In the genomic region with DNA sequence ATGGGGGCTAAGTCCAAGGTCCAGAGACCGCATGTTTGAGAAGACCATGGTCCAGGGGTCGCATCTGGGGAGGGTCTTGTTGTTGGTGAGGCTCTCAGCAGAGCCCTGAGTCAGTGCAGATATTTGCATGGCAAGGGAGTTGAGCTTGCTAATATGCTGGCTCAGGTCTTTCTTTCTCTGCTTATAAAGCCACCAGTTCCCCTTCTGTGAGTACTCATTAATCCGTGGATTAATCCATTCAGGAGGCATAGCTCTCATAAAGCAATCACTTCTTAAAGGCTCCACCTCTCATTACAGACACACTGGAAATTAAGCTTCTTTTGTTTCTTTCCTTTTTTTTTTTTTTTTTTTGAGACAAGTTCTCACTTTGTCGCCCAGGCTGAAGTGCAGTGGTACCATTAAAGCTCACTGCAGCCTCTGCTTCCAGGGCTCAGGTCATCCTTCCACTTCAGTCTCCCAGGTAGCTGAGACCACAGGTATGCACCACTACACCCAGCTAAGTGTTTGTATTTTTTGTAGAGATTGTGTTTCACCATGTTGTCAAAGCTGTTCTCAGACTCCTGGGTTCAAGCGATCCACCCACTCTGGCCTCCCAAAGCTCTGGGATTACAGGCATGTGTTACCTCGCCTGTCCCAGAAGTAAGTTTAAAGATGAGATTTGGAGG, we compare ENCODE assay signal across 16 cellular contexts.
DNase-seq lines count a peak whose midpoint lies in the region; ATAC-seq and TF ChIP-seq lines count a peak whose summit lies in the region.
"Had no signal": no experiment of that assay in that cellular context is flagged by ENCODE, and none has a peak within 500 bp of the region (broad histone marks: within the 10 kb centered on the region; RNA-seq: fewer than 3 reads in every experiment).

No MANE protein-coding gene starts in this region.

- ATAC-seq in HG03378 (IDR thresholded peaks at IDR 0.05; ENCODE audit: unreplicated experiment) (no peak), HG03521 (IDR thresholded peaks at IDR 0.05; ENCODE audit: unreplicated experiment) (no peak)
- ATAC-seq: CD8-positive, alpha-beta T cell; Right ventricle myocardium inferior; T-helper 17 cell had no signal

- peaks cover 2% of the 10 kb centered on the region for H3K9me3 Mint-ChIP-seq in neural progenitor cell

- no peaks in the 10 kb centered on the region for H3K36me3 ChIP-seq in neural progenitor cell
- no peaks in the 10 kb centered on the region for H3K36me3 ChIP-seq in ascending aorta
- H3K36me3 ChIP-seq: BLaER1 treated with 17β-estradiol and CSF1 and Interleukin-3, amounts not matched to agents 10 nM and 100 nM; Peyer's patch had no signal

- no peak overlapping the region for H3K4me3 Mint-ChIP-seq in neural progenitor cell
- H3K4me3 Mint-ChIP-seq: CD8-positive, alpha-beta T cell; IgD-negative memory B cell; T-helper 17 cell had no signal

- H3K4me1 ChIP-seq in neural progenitor cell (peaks cover 6% of the 10 kb centered on the region), ascending aorta (no peaks in the 10 kb centered on the region)
- H3K4me1 ChIP-seq: Peyer's patch had no signal

- H3K4me1 Mint-ChIP-seq in neural progenitor cell: peaks cover 3% of the 10 kb centered on the region
- H3K4me1 Mint-ChIP-seq: IgD-negative memory B cell, T-helper 17 cell had no signal

- no peaks in the 10 kb centered on the region for H3F3A ChIP-seq in neural progenitor cell (ENCODE audit: low read depth)

- H3K27ac Mint-ChIP-seq in neural progenitor cell: no peak overlapping the region
- H3K27ac Mint-ChIP-seq: CD8-positive, alpha-beta T cell; IgD-negative memory B cell; T-helper 17 cell had no signal

- H3K27ac ChIP-seq in neural progenitor cell (no peak overlapping the region), ascending aorta (no peak overlapping the region)
- H3K27ac ChIP-seq: BLaER1 treated with 17β-estradiol and CSF1 and Interleukin-3, amounts not matched to agents 10 nM and 100 nM; Peyer's patch had no signal

- H3K9me3 ChIP-seq in neural progenitor cell (ENCODE audit: low read depth) (no peaks in the 10 kb centered on the region), ascending aorta (no peaks in the 10 kb centered on the region)
- H3K9me3 ChIP-seq: Peyer's patch had no signal

- H3K4me3 ChIP-seq in neural progenitor cell (no peak overlapping the region), ascending aorta (no peak overlapping the region)
- H3K4me3 ChIP-seq: BLaER1 treated with 17β-estradiol and CSF1 and Interleukin-3, amounts not matched to agents 10 nM and 100 nM; Peyer's patch had no signal

- no peak overlapping the region for H3K4me2 ChIP-seq in neural progenitor cell

- TF ChIP-seq CTCF in neural progenitor cell (IDR thresholded peaks at IDR 0.05): no peak
- TF ChIP-seq CTCF in ascending aorta (IDR thresholded peaks at IDR 0.05): no peak

- no peak overlapping the region for H3K9ac ChIP-seq in neural progenitor cell
- H3K9ac ChIP-seq: BLaER1 treated with 17β-estradiol and CSF1 and Interleukin-3, amounts not matched to agents 10 nM and 100 nM had no signal

- DNase-seq in DMS79 (lab: John Stamatoyannopoulos, UW): peak; percentile 39
- peak; percentile 50 for DNase-seq in NCI-H187 treated with DMSO at 0.1 percent for 48 hours (lab: John Stamatoyannopoulos, UW)
- DNase-seq in NCI-H82 treated with DMSO at 0.1 percent for 48 hours (lab: John Stamatoyannopoulos, UW; ENCODE audit: unreplicated experiment): peak; percentile 79
- peak; percentile 15 for DNase-seq in neural progenitor cell (ENCODE audit: low spot score)
- DNase-seq in ascending aorta (ENCODE audit: low spot score in 2 of 2): no peak
- DNase-seq: Calu3; CD8-positive, alpha-beta T cell; HCEC 1CT; NK-92 treated with Interleukin-12 subunit alpha and Interleukin-12 subunit beta, amount 100 ng/mL, for 24 hours; Peyer's patch; T-helper 17 cell had no signal

- no peaks in the 10 kb centered on the region for H3K79me2 ChIP-seq in neural progenitor cell (ENCODE audit: low read depth)

- peak overlapping the region; percentile 13 for H2AFZ ChIP-seq in neural progenitor cell (replicated peaks)

- intact Hi-C loops in ascending aorta (cut with DNase I): no loop called here

- no peaks in the 10 kb centered on the region for H4K20me1 ChIP-seq in neural progenitor cell (ENCODE audit: low read depth)
- H4K20me1 ChIP-seq: BLaER1 treated with 17β-estradiol and CSF1 and Interleukin-3, amounts not matched to agents 10 nM and 100 nM had no signal

- H3K27me3 Mint-ChIP-seq in neural progenitor cell (ENCODE audit: insufficient read depth, low read depth): peaks cover 2% of the 10 kb centered on the region
- H3K27me3 Mint-ChIP-seq: IgD-negative memory B cell, T-helper 17 cell had no signal

- H3K36me3 Mint-ChIP-seq in neural progenitor cell: no peaks in the 10 kb centered on the region
- H3K36me3 Mint-ChIP-seq: CD8-positive, alpha-beta T cell; IgD-negative memory B cell had no signal

- H3K27me3 ChIP-seq in neural progenitor cell (no peaks in the 10 kb centered on the region), ascending aorta (no peaks in the 10 kb centered on the region)
- H3K27me3 ChIP-seq: BLaER1 treated with 17β-estradiol and CSF1 and Interleukin-3, amounts not matched to agents 10 nM and 100 nM; Peyer's patch had no signal

Comparison
In these comparisons a context has a peak if more than half of its experiments do, and no peak if none do; other contexts are left out.
1. DNase-seq: peak in DMS79 (single experiment), NCI-H187 treated with DMSO at 0.1 percent for 48 hours (single experiment), NCI-H82 treated with DMSO at 0.1 percent for 48 hours (single experiment) and neural progenitor cell (single experiment); none in ascending aorta (0 of 2).